In genomic region chr16:31507617-31507928, GRCh38 we compare ENCODE assay signal across 7 cellular contexts. TPM values are rescaled to one million over a fixed set of nuclear protein-coding genes. Genes with fewer than 3 reads are reported as not detected.
DNase-seq lines count a peak whose midpoint lies in the region; ATAC-seq and TF ChIP-seq lines count a peak whose summit lies in the region.

No MANE protein-coding gene starts in this region.

- ATAC-seq in GM21737 (IDR thresholded peaks at IDR 0.05; ENCODE audit: unreplicated experiment) (peak; percentile 15), HG03469 (IDR thresholded peaks at IDR 0.05; ENCODE audit: unreplicated experiment) (no peak)

- WGBS in trophoblast cell (ENCODE audit: extremely low coverage, insufficient coverage, insufficient read length), result no CpG with 5 or more reads among the region's 12 CpGs

- no peak overlapping the region for H3K23ac ChIP-seq in trophoblast cell (ENCODE audit: low read length)

- H3K79me2 ChIP-seq in OCI-LY1 (ENCODE audit: insufficient read depth, low read length) (no peaks in the 10 kb centered on the region), trophoblast cell (ENCODE audit: control insufficient read depth, insufficient read depth, low read length, poor library complexity) (peaks cover 11% of the 10 kb centered on the region)

- peak overlapping the region; percentile 9 for H2AK5ac ChIP-seq in trophoblast cell (ENCODE audit: low read length)

- no peaks in the 10 kb centered on the region for H4K20me1 ChIP-seq in OCI-LY1 (ENCODE audit: insufficient read depth, low read length)

- DNase-seq in epithelial cell of proximal tubule (ENCODE audit: low read depth), result no peak
- DNase-seq in trophoblast cell, result no peak
- no peak for DNase-seq in iPS-NIHi11 (ENCODE audit: low spot score)
- DNase-seq in LoVo (ENCODE audit: low spot score), result no peak

- H2AFZ ChIP-seq in OCI-LY1 (ENCODE audit: low read length) (no peak overlapping the region), trophoblast cell (ENCODE audit: insufficient read depth, low read length, poor library complexity) (peak overlapping the region; percentile 38)

- H3F3A ChIP-seq in OCI-LY1 (ENCODE audit: insufficient read depth, low read length), result no peaks in the 10 kb centered on the region

- peaks cover 10% of the 10 kb centered on the region for H3K79me1 ChIP-seq in trophoblast cell (ENCODE audit: low read length)

- H3K9me3 ChIP-seq in OCI-LY1 (ENCODE audit: low read length) (no peaks in the 10 kb centered on the region), trophoblast cell (ENCODE audit: insufficient read depth, low read depth, low read length) (no peaks in the 10 kb centered on the region)

- peak overlapping the region; percentile 99 for H4K12ac ChIP-seq in trophoblast cell (ENCODE audit: low read depth, low read length)

- H2BK5ac ChIP-seq in trophoblast cell (ENCODE audit: low read depth, low read length, poor library complexity), result peak overlapping the region; percentile 97

- peak overlapping the region; percentile 52 for H2BK120ac ChIP-seq in trophoblast cell (ENCODE audit: insufficient read depth, low read length, poor library complexity)

- TF ChIP-seq CTCF in OCI-LY1 (IDR thresholded peaks at IDR 0.05; ENCODE audit: low read length), result no peak
- no peak for TF ChIP-seq CTCF in epithelial cell of proximal tubule (conservative IDR thresholded peaks at IDR 0.05; ENCODE audit: low read depth, low read length)

- H3K4me2 ChIP-seq in OCI-LY1 (ENCODE audit: low read length) (peak overlapping the region; percentile 73), trophoblast cell (ENCODE audit: low read length) (peak overlapping the region; percentile 66)

- no peaks in the 10 kb centered on the region for H3K9me2 ChIP-seq in OCI-LY1 (ENCODE audit: low read depth, low read length)

- peak overlapping the region; percentile 96 for H4K8ac ChIP-seq in trophoblast cell (ENCODE audit: low read depth, low read length)

- no peak overlapping the region for H3K27ac ChIP-seq in OCI-LY1 (ENCODE audit: low read depth, low read length, poor library complexity, severe bottlenecking)
- H3K27ac ChIP-seq in trophoblast cell (ENCODE audit: low read depth, low read length), result peak overlapping the region; percentile 91

- H3K9ac ChIP-seq in OCI-LY1 (ENCODE audit: low read length), result peak overlapping the region; percentile 91
- peak overlapping the region; percentile 92 for H3K9ac ChIP-seq in trophoblast cell (ENCODE audit: low read length)

- H4K91ac ChIP-seq in trophoblast cell (ENCODE audit: low read depth, low read length), result peak overlapping the region; percentile 97

- H3K18ac ChIP-seq in trophoblast cell (ENCODE audit: low read length), result peak overlapping the region; percentile 75

- H3K36me3 ChIP-seq in OCI-LY1 (ENCODE audit: insufficient read depth, low read length), result no peaks in the 10 kb centered on the region
- H3K36me3 ChIP-seq in trophoblast cell (ENCODE audit: control insufficient read depth in 1 of 2, insufficient read depth in 2 of 2, low read length in 2 of 2), result no peaks in the 10 kb centered on the region

- peaks cover 21% of the 10 kb centered on the region for H3K4me1 ChIP-seq in OCI-LY1 (ENCODE audit: insufficient read depth, low read length, severe bottlenecking)
- H3K4me1 ChIP-seq in trophoblast cell (ENCODE audit: control insufficient read depth in 1 of 2, insufficient read depth in 2 of 2, low read length in 2 of 2), result peaks cover 3 to 8% of the 10 kb centered on the region in 2 experiments

- peak overlapping the region; percentile 0 for H2BK12ac ChIP-seq in trophoblast cell (ENCODE audit: low read length)

- no peaks in the 10 kb centered on the region for H3K27me3 ChIP-seq in OCI-LY1 (ENCODE audit: insufficient read depth, low read length)
- no peaks in the 10 kb centered on the region for H3K27me3 ChIP-seq in trophoblast cell (ENCODE audit: insufficient read depth, low read length)

- peak overlapping the region; percentile 90 for H3K14ac ChIP-seq in trophoblast cell (ENCODE audit: low read length)

- H3K4me3 ChIP-seq in OCI-LY1 (ENCODE audit: low read depth, low read length, poor library complexity, severe bottlenecking) (peak overlapping the region; percentile 97), epithelial cell of proximal tubule (ENCODE audit: low read depth, low read length) (peak overlapping the region; percentile 95), trophoblast cell (ENCODE audit: low read depth, low read length) (peak overlapping the region; percentile 94)

- H3K4ac ChIP-seq in trophoblast cell (ENCODE audit: low read depth, low read length), result peak overlapping the region; percentile 90

RNA-seq across cellular contexts. Expression of gene RUSF1, which starts 0.6 kb away (rescaled TPM):
- total RNA-seq in epithelial cell of proximal tubule, result 31.4 and 42.8 TPM in 2 replicates
- 34.5 and 35.2 TPM in 2 replicates for polyA plus RNA-seq in trophoblast cell (2013)

RNA-seq across cellular contexts. Expression of gene AHSP, which starts 20.1 kb away (rescaled TPM):
- not detected in 2 replicates for total RNA-seq in epithelial cell of proximal tubule
- polyA plus RNA-seq in trophoblast cell (2013), result not detected in 2 replicates

RNA-seq across cellular contexts. Expression of gene SLC5A2, which starts 24.6 kb away (rescaled TPM):
- total RNA-seq in epithelial cell of proximal tubule, result 0.07 TPM in 1 of 2 replicates, not detected in the other
- polyA plus RNA-seq in trophoblast cell (2013), result not detected in 2 replicates

RNA-seq across cellular contexts. Expression of gene TGFB1I1, which starts 35.6 kb away (rescaled TPM):
- total RNA-seq in epithelial cell of proximal tubule, result 56.8 and 62.2 TPM in 2 replicates
- 37.9 and 42.2 TPM in 2 replicates for polyA plus RNA-seq in trophoblast cell (2013)

RNA-seq across cellular contexts. Expression of gene ARMC5, which starts 48.3 kb away (rescaled TPM):
- total RNA-seq in epithelial cell of proximal tubule, result 9.2 and 10.3 TPM in 2 replicates
- polyA plus RNA-seq in trophoblast cell (2013), result 6.8 and 7.5 TPM in 2 replicates
